Comparison of ENCODE assay signal across 1 cellular context in genomic region chr7:111074772-111075152, GRCh38.
TF ChIP-seq lines count a peak whose summit lies in the region.

No MANE protein-coding gene starts in this region.

TF ChIP-seq in GM23338, 12 proteins besides CTCF, POLR2A, EP300 and RAD21:
- TF ChIP-seq ZNF331 (CRISPR knock-in tag; IDR thresholded peaks at IDR 0.05; ENCODE audit: low read depth) (no peak), CREB1 (CRISPR knock-in tag; IDR thresholded peaks at IDR 0.05; ENCODE audit: low read depth) (no peak), EZH2 (IDR thresholded peaks at IDR 0.05; ENCODE audit: low read depth, unreplicated experiment) (no peak), EZH2phosphoT487 (IDR thresholded peaks at IDR 0.05; ENCODE audit: unreplicated experiment) (no peak), STAT1 (IDR thresholded peaks at IDR 0.05; ENCODE audit: unreplicated experiment) (no peak)
- TF ChIP-seq, protein P1, sequence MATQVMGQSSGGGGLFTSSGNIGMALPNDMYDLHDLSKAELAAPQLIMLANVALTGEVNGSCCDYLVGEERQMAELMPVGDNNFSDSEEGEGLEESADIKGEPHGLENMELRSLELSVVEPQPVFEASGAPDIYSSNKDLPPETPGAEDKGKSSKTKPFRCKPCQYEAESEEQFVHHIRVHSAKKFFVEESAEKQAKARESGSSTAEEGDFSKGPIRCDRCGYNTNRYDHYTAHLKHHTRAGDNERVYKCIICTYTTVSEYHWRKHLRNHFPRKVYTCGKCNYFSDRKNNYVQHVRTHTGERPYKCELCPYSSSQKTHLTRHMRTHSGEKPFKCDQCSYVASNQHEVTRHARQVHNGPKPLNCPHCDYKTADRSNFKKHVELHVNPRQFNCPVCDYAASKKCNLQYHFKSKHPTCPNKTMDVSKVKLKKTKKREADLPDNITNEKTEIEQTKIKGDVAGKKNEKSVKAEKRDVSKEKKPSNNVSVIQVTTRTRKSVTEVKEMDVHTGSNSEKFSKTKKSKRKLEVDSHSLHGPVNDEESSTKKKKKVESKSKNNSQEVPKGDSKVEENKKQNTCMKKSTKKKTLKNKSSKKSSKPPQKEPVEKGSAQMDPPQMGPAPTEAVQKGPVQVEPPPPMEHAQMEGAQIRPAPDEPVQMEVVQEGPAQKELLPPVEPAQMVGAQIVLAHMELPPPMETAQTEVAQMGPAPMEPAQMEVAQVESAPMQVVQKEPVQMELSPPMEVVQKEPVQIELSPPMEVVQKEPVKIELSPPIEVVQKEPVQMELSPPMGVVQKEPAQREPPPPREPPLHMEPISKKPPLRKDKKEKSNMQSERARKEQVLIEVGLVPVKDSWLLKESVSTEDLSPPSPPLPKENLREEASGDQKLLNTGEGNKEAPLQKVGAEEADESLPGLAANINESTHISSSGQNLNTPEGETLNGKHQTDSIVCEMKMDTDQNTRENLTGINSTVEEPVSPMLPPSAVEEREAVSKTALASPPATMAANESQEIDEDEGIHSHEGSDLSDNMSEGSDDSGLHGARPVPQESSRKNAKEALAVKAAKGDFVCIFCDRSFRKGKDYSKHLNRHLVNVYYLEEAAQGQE (IDR thresholded peaks at IDR 0.05; ENCODE audit: unreplicated experiment), result no peak
TF ChIP-seq in GM23338: peak in this region for 0.
